In genomic region chr6:160084198-160084776, GRCh38 we compare ENCODE assay signal across 19 cellular contexts. TPM values are rescaled to one million over a fixed set of nuclear protein-coding genes. Genes with fewer than 3 reads are reported as not detected.
DNase-seq lines count a peak whose midpoint lies in the region; ATAC-seq and TF ChIP-seq lines count a peak whose summit lies in the region.
"Had no signal": no experiment of that assay in that cellular context is flagged by ENCODE, and none has a peak within 500 bp of the region (broad histone marks: within the 10 kb centered on the region; RNA-seq: fewer than 3 reads in every experiment).

No MANE protein-coding gene starts in this region.

- no peaks in the 10 kb centered on the region for H3K4me1 ChIP-seq in right atrium auricular region

- no peak for DNase-seq in T-helper 2 cell treated with Interferon-gamma antibody and Interleukin-4, amounts not matched to agents 5 μg/mL and 100 μg/mL, for 36 hours (ENCODE audit: low spot score)
- DNase-seq in T-helper 2 cell (no peak), T-helper 17 cell (no peak), endothelial cell (ENCODE audit: low spot score) (no peak), osteocyte (ENCODE audit: extremely low spot score, unreplicated experiment) (peak; percentile 77), ACHN (no peak), right atrium auricular region (ENCODE audit: low spot score) (no peak)
- DNase-seq: CD8-positive, alpha-beta T cell; DMS79; H9; NCI-H187 treated with DMSO at 0.1 percent for 48 hours; NCI-H2171; NCI-H446 treated with DMSO at 0.1 percent for 48 hours; NK-92 treated with Interleukin-12 subunit alpha and Interleukin-12 subunit beta, amount 100 ng/mL, for 24 hours had no signal

- H3K4me1 Mint-ChIP-seq in T-helper 2 cell treated with Interferon-gamma antibody and Interleukin-4, amounts not matched to agents 5 μg/mL and 100 μg/mL, for 36 hours (ENCODE audit: low read depth): peaks cover 10% of the 10 kb centered on the region
- H3K4me1 Mint-ChIP-seq in T-helper 17 cell (peaks cover 7% of the 10 kb centered on the region), endothelial cell (ENCODE audit: unreplicated experiment) (no peaks in the 10 kb centered on the region), osteocyte (ENCODE audit: unreplicated experiment) (no peaks in the 10 kb centered on the region)
- H3K4me1 Mint-ChIP-seq: IgD-negative memory B cell had no signal

- no peak overlapping the region for H3K4me3 ChIP-seq in right atrium auricular region

- H3K9me3 Mint-ChIP-seq in T-helper 2 cell treated with Interferon-gamma antibody and Interleukin-4, amounts not matched to agents 5 μg/mL and 100 μg/mL, for 36 hours: no peaks in the 10 kb centered on the region
- no peaks in the 10 kb centered on the region for H3K9me3 Mint-ChIP-seq in endothelial cell (ENCODE audit: unreplicated experiment)
- no peaks in the 10 kb centered on the region for H3K9me3 Mint-ChIP-seq in osteocyte (ENCODE audit: unreplicated experiment)
- H3K9me3 Mint-ChIP-seq: CD8-positive, alpha-beta T cell; IgD-negative memory B cell had no signal

- in situ Hi-C loops in ACHN (cut with HindIII; ENCODE audit: low pct_ligation_motif_present, low pct_unique_long_range_greater_than_20kb, low sequenced_read_pairs): no loop called here

- no peak overlapping the region for H3K27ac ChIP-seq in right atrium auricular region
- H3K27ac ChIP-seq: 22Rv1 had no signal

- H3K9me3 ChIP-seq in T-helper 17 cell (ENCODE audit: control insufficient read depth, low read length, poor library complexity, severe bottlenecking): no peaks in the 10 kb centered on the region
- H3K9me3 ChIP-seq in right atrium auricular region: no peaks in the 10 kb centered on the region

- TF ChIP-seq CTCF in endothelial cell (IDR thresholded peaks at IDR 0.05; ENCODE audit: unreplicated experiment): no peak
- TF ChIP-seq CTCF in osteocyte (IDR thresholded peaks at IDR 0.05): no peak
- TF ChIP-seq CTCF in right atrium auricular region (IDR thresholded peaks at IDR 0.05): no peak

- no peak overlapping the region for H3K4me3 Mint-ChIP-seq in T-helper 2 cell treated with Interferon-gamma antibody and Interleukin-4, amounts not matched to agents 5 μg/mL and 100 μg/mL, for 36 hours
- H3K4me3 Mint-ChIP-seq in T-helper 17 cell (no peak overlapping the region), endothelial cell (ENCODE audit: unreplicated experiment) (peak overlapping the region; percentile 21), osteocyte (ENCODE audit: unreplicated experiment) (no peak overlapping the region)
- H3K4me3 Mint-ChIP-seq: CD8-positive, alpha-beta T cell; H9; IgD-negative memory B cell had no signal

- peaks cover 70% of the 10 kb centered on the region for H3K36me3 ChIP-seq in right atrium auricular region

- H3K27ac Mint-ChIP-seq in T-helper 2 cell treated with Interferon-gamma antibody and Interleukin-4, amounts not matched to agents 5 μg/mL and 100 μg/mL, for 36 hours: peak overlapping the region; percentile 42
- peak overlapping the region; percentile 32 for H3K27ac Mint-ChIP-seq in T-helper 17 cell
- no peak overlapping the region for H3K27ac Mint-ChIP-seq in endothelial cell (ENCODE audit: unreplicated experiment)
- H3K27ac Mint-ChIP-seq in osteocyte (ENCODE audit: unreplicated experiment): no peak overlapping the region
- H3K27ac Mint-ChIP-seq: CD8-positive, alpha-beta T cell; H9; IgD-negative memory B cell had no signal

- H3K36me3 Mint-ChIP-seq in T-helper 2 cell treated with Interferon-gamma antibody and Interleukin-4, amounts not matched to agents 5 μg/mL and 100 μg/mL, for 36 hours (ENCODE audit: low read depth): peaks cover 68% of the 10 kb centered on the region
- H3K36me3 Mint-ChIP-seq in T-helper 17 cell (ENCODE audit: low read depth) (peaks cover 20% of the 10 kb centered on the region), endothelial cell (ENCODE audit: low read depth, unreplicated experiment) (peaks cover 71% of the 10 kb centered on the region), osteocyte (ENCODE audit: unreplicated experiment) (peaks cover 71% of the 10 kb centered on the region)

- no peaks in the 10 kb centered on the region for H3K27me3 ChIP-seq in right atrium auricular region

- no peaks in the 10 kb centered on the region for H3K27me3 Mint-ChIP-seq in T-helper 2 cell treated with Interferon-gamma antibody and Interleukin-4, amounts not matched to agents 5 μg/mL and 100 μg/mL, for 36 hours (ENCODE audit: low read depth)
- no peaks in the 10 kb centered on the region for H3K27me3 Mint-ChIP-seq in T-helper 17 cell
- peaks cover 3% of the 10 kb centered on the region for H3K27me3 Mint-ChIP-seq in endothelial cell (ENCODE audit: unreplicated experiment)
- H3K27me3 Mint-ChIP-seq in osteocyte (ENCODE audit: unreplicated experiment): no peaks in the 10 kb centered on the region
- H3K27me3 Mint-ChIP-seq: IgD-negative memory B cell had no signal

- ATAC-seq in T-helper 17 cell (no peak), HG03520 (IDR thresholded peaks at IDR 0.05; ENCODE audit: unreplicated experiment) (no peak)
- ATAC-seq: CD8-positive, alpha-beta T cell had no signal

RNA-seq across cellular contexts. Expression of gene SLC22A1, which starts 37.3 kb away (rescaled TPM):
- total RNA-seq in T-helper 17 cell (under 1 TPM; 0.21 to 0.45 TPM), endothelial cell (ENCODE audit: unreplicated experiment) (2.7 TPM), osteocyte (1.0 and 1.5 TPM in 2 replicates), right atrium auricular region (not detected)
- total RNA-seq: G401, OCI-LY7 had no signal

Comparison
In these comparisons a context has a peak if more than half of its experiments do, and no peak if none do; other contexts are left out.
1. H3K27ac Mint-ChIP-seq: peak in T-helper 2 cell treated with Interferon-gamma antibody and Interleukin-4, amounts not matched to agents 5 μg/mL and 100 μg/mL, for 36 hours (single experiment) and T-helper 17 cell (single experiment); none in endothelial cell (single experiment) and osteocyte (single experiment).